Comparison of ENCODE assay signal across 19 cellular contexts in genomic region chr14:71815110-71815509, GRCh38.
"Had no signal": no experiment of that assay in that cellular context is flagged by ENCODE, and none has a peak within 500 bp of the region (broad histone marks: within the 10 kb centered on the region; RNA-seq: fewer than 3 reads in every experiment).

No MANE protein-coding gene starts in this region.

- H3K4me3 ChIP-seq: esophagus muscularis mucosa, gastrocnemius medialis, heart right ventricle, right atrium auricular region, sigmoid colon, skin epidermis, stomach, thoracic aorta, transverse colon had no signal

- H3K9me3 Mint-ChIP-seq: dendritic cell treated with granulocyte-macrophage colony-stimulating factor and Interleukin-4, amounts not matched to agents 40 ng/mL and 50 ng/mL, for 4 days; effector memory CD8-positive, alpha-beta T cell had no signal

- H3K9me3 ChIP-seq: esophagus muscularis mucosa, gastrocnemius medialis, sigmoid colon, stomach, thoracic aorta, transverse colon had no signal

- H3K27me3 ChIP-seq: gastrocnemius medialis, right atrium auricular region, sigmoid colon had no signal

- H3K4me1 ChIP-seq: esophagus muscularis mucosa, gastrocnemius medialis, heart right ventricle, right atrium auricular region, sigmoid colon, stomach, transverse colon had no signal

- H3K27ac Mint-ChIP-seq: dendritic cell treated with granulocyte-macrophage colony-stimulating factor and Interleukin-4, amounts not matched to agents 40 ng/mL and 50 ng/mL, for 4 days; effector memory CD8-positive, alpha-beta T cell; naive thymus-derived CD4-positive, alpha-beta T cell had no signal

- H3K4me1 Mint-ChIP-seq: naive thymus-derived CD4-positive, alpha-beta T cell had no signal

- H3K4me3 Mint-ChIP-seq: dendritic cell treated with granulocyte-macrophage colony-stimulating factor and Interleukin-4, amounts not matched to agents 40 ng/mL and 50 ng/mL, for 4 days; effector memory CD8-positive, alpha-beta T cell; naive thymus-derived CD4-positive, alpha-beta T cell had no signal

- H3K27ac ChIP-seq: epithelial cell of prostate, esophagus muscularis mucosa, gastrocnemius medialis, heart right ventricle, right atrium auricular region, sigmoid colon, skin epidermis, stomach, thoracic aorta, transverse colon had no signal

- H3K36me3 ChIP-seq: esophagus muscularis mucosa, gastrocnemius medialis, heart right ventricle, right atrium auricular region, sigmoid colon, stomach, thoracic aorta, transverse colon had no signal

- ATAC-seq: effector memory CD8-positive, alpha-beta T cell; gastrocnemius medialis; heart right ventricle; naive thymus-derived CD4-positive, alpha-beta T cell had no signal

- DNase-seq: effector memory CD8-positive, alpha-beta T cell; gastrocnemius medialis; heart right ventricle; hypothalamus; kidney glomerular epithelial cell; naive thymus-derived CD4-positive, alpha-beta T cell; sigmoid colon; stimulated activated CD4-positive, alpha-beta T cell treated with anti-CD3 and anti-CD28 coated beads, Interleukin-2, amount 100 ng/mL, for 24 hours; stimulated activated CD4-positive, alpha-beta T cell treated with anti-CD3 and anti-CD28 coated beads, Interleukin-4, amount 100 ng/mL, for 4 hours; stimulated activated naive CD4-positive, alpha-beta T cell; stomach; substantia nigra; transverse colon had no signal

- H3K36me3 Mint-ChIP-seq: naive thymus-derived CD4-positive, alpha-beta T cell had no signal
